In the genomic region with DNA sequence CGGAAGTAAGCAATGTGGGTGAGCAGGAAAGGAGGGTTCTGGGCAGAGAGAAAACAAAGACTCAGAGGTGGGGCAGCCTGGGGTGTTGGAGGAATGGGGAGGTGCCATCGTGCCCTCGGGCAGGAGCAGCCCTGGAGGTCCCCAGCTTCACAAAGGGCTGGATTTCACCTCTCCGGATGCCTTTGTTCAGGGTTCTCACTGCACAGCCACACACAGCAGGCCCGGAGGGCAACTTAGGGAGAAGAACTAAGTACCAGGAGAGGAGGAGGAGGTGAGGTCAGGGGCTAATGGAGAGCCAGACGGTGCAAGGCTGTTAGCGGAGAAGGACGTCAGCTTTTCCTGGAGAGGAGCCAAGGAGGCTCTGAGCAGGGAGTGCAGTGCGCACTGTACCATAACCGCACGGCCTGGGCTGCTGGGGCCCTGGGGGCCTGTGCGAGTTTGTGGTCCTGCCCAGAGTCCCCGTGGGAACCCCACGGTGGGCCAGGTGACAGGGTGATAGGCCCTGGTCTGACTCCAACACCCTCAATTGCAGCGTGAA, we compare ENCODE assay signal across 16 cellular contexts. TPM values are rescaled to one million over a fixed set of nuclear protein-coding genes. Genes with fewer than 3 reads are reported as not detected.
A peak's percentile ranks its signal among the peaks of the same experiment; 100 is the strongest.
DNase-seq lines count a peak whose midpoint lies in the region; ATAC-seq and TF ChIP-seq lines count a peak whose summit lies in the region.
"Had no signal": no experiment of that assay in that cellular context is flagged by ENCODE, and none has a peak within 500 bp of the region (broad histone marks: within the 10 kb centered on the region; RNA-seq: fewer than 3 reads in every experiment).

No MANE protein-coding gene starts in this region.

- no peaks in the 10 kb centered on the region for H3K9me3 Mint-ChIP-seq in T-helper 1 cell treated with Interleukin-12 subunit alpha and Interleukin-12 subunit beta and Interleukin-4 antibody, amounts not matched to agents 30 μg/mL and 1 μg/mL, for 36 hours
- no peaks in the 10 kb centered on the region for H3K9me3 Mint-ChIP-seq in effector memory CD8-positive, alpha-beta T cell
- H3K9me3 Mint-ChIP-seq: dendritic cell treated with granulocyte-macrophage colony-stimulating factor and Interleukin-4, amounts not matched to agents 40 ng/mL and 50 ng/mL, for 4 days; naive B cell had no signal

- DNase-seq in T-helper 1 cell, result no peak
- DNase-seq in NCI-H226, result peak; percentile 47
- DNase-seq in effector memory CD8-positive, alpha-beta T cell, result no peak
- peak in 3 of 5 donors; percentile 41 to 62 (median 62) for DNase-seq in ovary
- DNase-seq in activated CD4-positive, alpha-beta T cell treated with anti-CD3 and anti-CD28 coated beads for 4 hours, result no peak
- DNase-seq: HCEC 1CT; naive B cell; NCI-H1436 treated with DMSO at 0.1 percent for 48 hours; stimulated activated CD4-positive, alpha-beta T cell treated with anti-CD3 and anti-CD28 coated beads, Interleukin-12 subunit alpha, Interleukin-12 subunit beta, amount 100 ng/mL, for 4 hours; trophoblast cell had no signal

- H3K27me3 ChIP-seq in ovary, result no peaks in the 10 kb centered on the region

- peaks cover 49% of the 10 kb centered on the region for H3K36me3 Mint-ChIP-seq in T-helper 1 cell treated with Interleukin-12 subunit alpha and Interleukin-12 subunit beta and Interleukin-4 antibody, amounts not matched to agents 30 μg/mL and 1 μg/mL, for 36 hours (ENCODE audit: low read depth)
- peaks cover 62% of the 10 kb centered on the region for H3K36me3 Mint-ChIP-seq in effector memory CD8-positive, alpha-beta T cell (ENCODE audit: insufficient read depth)

- TF ChIP-seq CTCF in ovary (IDR thresholded peaks at IDR 0.05), result no peak

- H3K4me1 Mint-ChIP-seq in T-helper 1 cell treated with Interleukin-12 subunit alpha and Interleukin-12 subunit beta and Interleukin-4 antibody, amounts not matched to agents 30 μg/mL and 1 μg/mL, for 36 hours (ENCODE audit: low read depth), result peaks cover 29% of the 10 kb centered on the region
- peaks cover 28 to 40% of the 10 kb centered on the region in 2 donors for H3K4me1 Mint-ChIP-seq in effector memory CD8-positive, alpha-beta T cell (ENCODE audit: low read depth in 2 of 2)

- ATAC-seq in effector memory CD8-positive, alpha-beta T cell (replicated peaks), result no peak
- ATAC-seq in GM21528 (IDR thresholded peaks at IDR 0.05; ENCODE audit: low FRiP score, unreplicated experiment) (no peak), HG02642 (IDR thresholded peaks at IDR 0.05; ENCODE audit: poor library complexity, unreplicated experiment) (no peak)

- WGBS in ovary, 3 donors, result 61 to 68% (median 61%) methylated on average over 15 of the region's 15 CpGs

- no peak overlapping the region for H3K4me3 Mint-ChIP-seq in T-helper 1 cell treated with Interleukin-12 subunit alpha and Interleukin-12 subunit beta and Interleukin-4 antibody, amounts not matched to agents 30 μg/mL and 1 μg/mL, for 36 hours
- H3K4me3 Mint-ChIP-seq in effector memory CD8-positive, alpha-beta T cell, result no peak overlapping the region
- H3K4me3 Mint-ChIP-seq: dendritic cell treated with granulocyte-macrophage colony-stimulating factor and Interleukin-4, amounts not matched to agents 40 ng/mL and 50 ng/mL, for 4 days; naive B cell had no signal

- no peak overlapping the region for H3K27ac ChIP-seq in ovary

- TF ChIP-seq POLR2A in ovary (IDR thresholded peaks at IDR 0.05), result no peak

- H3K27me3 Mint-ChIP-seq in T-helper 1 cell treated with Interleukin-12 subunit alpha and Interleukin-12 subunit beta and Interleukin-4 antibody, amounts not matched to agents 30 μg/mL and 1 μg/mL, for 36 hours (ENCODE audit: low read depth), result no peaks in the 10 kb centered on the region
- no peaks in the 10 kb centered on the region for H3K27me3 Mint-ChIP-seq in effector memory CD8-positive, alpha-beta T cell
- H3K27me3 Mint-ChIP-seq: dendritic cell treated with granulocyte-macrophage colony-stimulating factor and Interleukin-4, amounts not matched to agents 40 ng/mL and 50 ng/mL, for 4 days; naive B cell had no signal

- intact Hi-C loops in ovary (cut with DNase I), result no loop called here

- H3K36me3 ChIP-seq in ovary, result no peaks in the 10 kb centered on the region

- no peak overlapping the region for H3K4me3 ChIP-seq in ovary

- TF ChIP-seq EP300 in ovary (IDR thresholded peaks at IDR 0.05), result no peak

- H3K9me3 ChIP-seq in ovary, result no peaks in the 10 kb centered on the region

- H3K4me1 ChIP-seq in ovary (ENCODE audit: insufficient read depth), result no peaks in the 10 kb centered on the region

- peak overlapping the region; percentile 50 for H3K27ac Mint-ChIP-seq in T-helper 1 cell treated with Interleukin-12 subunit alpha and Interleukin-12 subunit beta and Interleukin-4 antibody, amounts not matched to agents 30 μg/mL and 1 μg/mL, for 36 hours
- peak overlapping the region; percentile 60 to 87 for H3K27ac Mint-ChIP-seq in effector memory CD8-positive, alpha-beta T cell
- H3K27ac Mint-ChIP-seq: dendritic cell treated with granulocyte-macrophage colony-stimulating factor and Interleukin-4, amounts not matched to agents 40 ng/mL and 50 ng/mL, for 4 days; naive B cell had no signal

RNA-seq across cellular contexts. Expression of gene ARRB2, which starts 9.3 kb away (rescaled TPM):
- total RNA-seq in ovary, result 10 to 100 TPM; 13.4 to 38.2 (median 30.6) TPM
- 10 to 100 TPM; 16.4 to 40.6 TPM for polyA plus RNA-seq in ovary

RNA-seq across cellular contexts. Expression of gene MED11, which starts 11.5 kb away (rescaled TPM):
- total RNA-seq in ovary, result 10 to 100 TPM; 10.7 to 21.8 (median 15.4) TPM
- 10 to 100 TPM; 18.0 TPM for polyA plus RNA-seq in ovary

RNA-seq across cellular contexts. Expression of gene PELP1, which starts 15.8 kb away (rescaled TPM):
- total RNA-seq in ovary, result 10 to 100 TPM; 19.2 to 75.0 (median 63.1) TPM
- polyA plus RNA-seq in ovary, result 10 to 100 TPM; 13.5 to 25.6 TPM

RNA-seq across cellular contexts. Expression of gene ZMYND15, which starts 19.9 kb away (rescaled TPM):
- 1 to 10 TPM in 3 of 7 donors, under 1 TPM in 4; 0.36 to 1.4 (median 0.99) TPM for total RNA-seq in ovary
- under 1 TPM; 0.33 to 0.57 TPM for polyA plus RNA-seq in ovary
- total RNA-seq: Daoy, fibroblast of villous mesenchyme had no signal

RNA-seq across cellular contexts. Expression of gene CXCL16, which starts 20.0 kb away (rescaled TPM):
- 10 to 100 TPM in 6 of 7 donors, 1 to 10 TPM in 1; 5.8 to 30.7 (median 16.8) TPM for total RNA-seq in ovary
- 10 to 100 TPM in 1 of 2 donors, 1 to 10 TPM in 1; 7.6 to 41.6 TPM for polyA plus RNA-seq in ovary

Comparison
In these comparisons a context has a peak if more than half of its experiments do, and no peak if none do; other contexts are left out.
1. DNase-seq: peak in NCI-H226 (single experiment) and ovary (3 of 5); none in T-helper 1 cell (0 of 5), effector memory CD8-positive, alpha-beta T cell (0 of 3) and activated CD4-positive, alpha-beta T cell treated with anti-CD3 and anti-CD28 coated beads for 4 hours (0 of 2).